Comparison of ENCODE assay signal across 2 cellular contexts in the genomic region with DNA sequence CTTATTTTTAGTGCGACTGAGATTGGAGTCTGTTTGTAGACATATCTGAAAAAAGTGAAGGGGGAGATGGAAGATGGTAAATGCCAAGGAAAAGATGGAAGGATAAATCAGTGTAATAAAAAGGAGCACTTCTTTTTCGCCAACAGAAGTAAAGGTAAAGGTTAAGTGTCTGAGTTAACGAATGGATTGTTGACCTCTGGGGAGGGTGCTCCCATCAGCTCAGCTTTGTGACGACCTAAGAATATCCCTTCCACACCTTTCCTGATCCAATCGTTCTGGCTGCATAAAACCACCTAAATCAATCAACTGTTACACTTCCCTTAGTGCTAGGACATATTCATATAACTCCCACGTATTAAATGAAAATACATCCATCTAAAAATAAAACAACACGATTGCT.
TF ChIP-seq lines count a peak whose summit lies in the region.

No MANE protein-coding gene starts in this region.

TF ChIP-seq in SK-N-SH, 30 proteins besides CTCF, POLR2A, EP300 and RAD21 (continued from another document):
- TF ChIP-seq, protein P1, sequence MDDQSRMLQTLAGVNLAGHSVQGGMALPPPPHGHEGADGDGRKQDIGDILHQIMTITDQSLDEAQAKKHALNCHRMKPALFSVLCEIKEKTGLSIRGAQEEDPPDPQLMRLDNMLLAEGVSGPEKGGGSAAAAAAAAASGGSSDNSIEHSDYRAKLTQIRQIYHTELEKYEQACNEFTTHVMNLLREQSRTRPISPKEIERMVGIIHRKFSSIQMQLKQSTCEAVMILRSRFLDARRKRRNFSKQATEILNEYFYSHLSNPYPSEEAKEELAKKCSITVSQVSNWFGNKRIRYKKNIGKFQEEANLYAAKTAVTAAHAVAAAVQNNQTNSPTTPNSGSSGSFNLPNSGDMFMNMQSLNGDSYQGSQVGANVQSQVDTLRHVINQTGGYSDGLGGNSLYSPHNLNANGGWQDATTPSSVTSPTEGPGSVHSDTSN (IDR thresholded peaks at IDR 0.05): no peak
- no peak for TF ChIP-seq FOXJ3 (CRISPR knock-in tag; IDR thresholded peaks at IDR 0.05)
- TF ChIP-seq, protein P2, sequence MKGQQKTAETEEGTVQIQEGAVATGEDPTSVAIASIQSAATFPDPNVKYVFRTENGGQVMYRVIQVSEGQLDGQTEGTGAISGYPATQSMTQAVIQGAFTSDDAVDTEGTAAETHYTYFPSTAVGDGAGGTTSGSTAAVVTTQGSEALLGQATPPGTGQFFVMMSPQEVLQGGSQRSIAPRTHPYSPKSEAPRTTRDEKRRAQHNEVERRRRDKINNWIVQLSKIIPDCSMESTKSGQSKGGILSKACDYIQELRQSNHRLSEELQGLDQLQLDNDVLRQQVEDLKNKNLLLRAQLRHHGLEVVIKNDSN (IDR thresholded peaks at IDR 0.05; ENCODE audit: borderline replicate concordance, low read depth): no peak
- no peak for TF ChIP-seq NRF1 (IDR thresholded peaks at IDR 0.05; ENCODE audit: low read depth, low read length)
TF ChIP-seq in SK-N-SH: peak in this region for 0.

TF ChIP-seq in SK-N-SH treated with all-trans-retinoic acid at 6 μM for 48 hours, 23 proteins besides CTCF, POLR2A, EP300 and RAD21 (continued from another document):
- TF ChIP-seq, protein P3, sequence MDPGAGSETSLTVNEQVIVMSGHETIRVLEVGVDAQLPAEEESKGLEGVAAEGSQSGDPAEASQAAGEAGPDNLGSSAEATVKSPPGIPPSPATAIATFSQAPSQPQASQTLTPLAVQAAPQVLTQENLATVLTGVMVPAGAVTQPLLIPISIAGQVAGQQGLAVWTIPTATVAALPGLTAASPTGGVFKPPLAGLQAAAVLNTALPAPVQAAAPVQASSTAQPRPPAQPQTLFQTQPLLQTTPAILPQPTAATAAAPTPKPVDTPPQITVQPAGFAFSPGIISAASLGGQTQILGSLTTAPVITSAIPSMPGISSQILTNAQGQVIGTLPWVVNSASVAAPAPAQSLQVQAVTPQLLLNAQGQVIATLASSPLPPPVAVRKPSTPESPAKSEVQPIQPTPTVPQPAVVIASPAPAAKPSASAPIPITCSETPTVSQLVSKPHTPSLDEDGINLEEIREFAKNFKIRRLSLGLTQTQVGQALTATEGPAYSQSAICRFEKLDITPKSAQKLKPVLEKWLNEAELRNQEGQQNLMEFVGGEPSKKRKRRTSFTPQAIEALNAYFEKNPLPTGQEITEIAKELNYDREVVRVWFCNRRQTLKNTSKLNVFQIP (CRISPR knock-in tag; IDR thresholded peaks at IDR 0.05; ENCODE audit: borderline replicate concordance, low read depth): no peak
- TF ChIP-seq ZNF8 (CRISPR knock-in tag; IDR thresholded peaks at IDR 0.05) (no peak), OSR1 (CRISPR knock-in tag; IDR thresholded peaks at IDR 0.05) (no peak), ZNF70 (CRISPR knock-in tag; IDR thresholded peaks at IDR 0.05) (no peak), ZNF565 (CRISPR knock-in tag; conservative IDR thresholded peaks at IDR 0.05; ENCODE audit: low read depth) (no peak), ZFP30 (CRISPR knock-in tag; IDR thresholded peaks at IDR 0.05) (no peak), ISL1 (CRISPR knock-in tag; IDR thresholded peaks at IDR 0.05) (no peak), ZFP3 (CRISPR knock-in tag; IDR thresholded peaks at IDR 0.05) (no peak), GLIS3 (CRISPR knock-in tag; IDR thresholded peaks at IDR 0.05) (no peak), PPARA (CRISPR knock-in tag; IDR thresholded peaks at IDR 0.05; ENCODE audit: borderline replicate concordance) (no peak)
- TF ChIP-seq, protein P4, sequence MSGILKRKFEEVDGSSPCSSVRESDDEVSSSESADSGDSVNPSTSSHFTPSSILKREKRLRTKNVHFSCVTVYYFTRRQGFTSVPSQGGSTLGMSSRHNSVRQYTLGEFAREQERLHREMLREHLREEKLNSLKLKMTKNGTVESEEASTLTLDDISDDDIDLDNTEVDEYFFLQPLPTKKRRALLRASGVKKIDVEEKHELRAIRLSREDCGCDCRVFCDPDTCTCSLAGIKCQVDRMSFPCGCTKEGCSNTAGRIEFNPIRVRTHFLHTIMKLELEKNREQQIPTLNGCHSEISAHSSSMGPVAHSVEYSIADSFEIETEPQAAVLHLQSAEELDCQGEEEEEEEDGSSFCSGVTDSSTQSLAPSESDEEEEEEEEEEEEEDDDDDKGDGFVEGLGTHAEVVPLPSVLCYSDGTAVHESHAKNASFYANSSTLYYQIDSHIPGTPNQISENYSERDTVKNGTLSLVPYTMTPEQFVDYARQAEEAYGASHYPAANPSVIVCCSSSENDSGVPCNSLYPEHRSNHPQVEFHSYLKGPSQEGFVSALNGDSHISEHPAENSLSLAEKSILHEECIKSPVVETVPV (CRISPR knock-in tag; IDR thresholded peaks at IDR 0.05): no peak
- TF ChIP-seq, protein P5, sequence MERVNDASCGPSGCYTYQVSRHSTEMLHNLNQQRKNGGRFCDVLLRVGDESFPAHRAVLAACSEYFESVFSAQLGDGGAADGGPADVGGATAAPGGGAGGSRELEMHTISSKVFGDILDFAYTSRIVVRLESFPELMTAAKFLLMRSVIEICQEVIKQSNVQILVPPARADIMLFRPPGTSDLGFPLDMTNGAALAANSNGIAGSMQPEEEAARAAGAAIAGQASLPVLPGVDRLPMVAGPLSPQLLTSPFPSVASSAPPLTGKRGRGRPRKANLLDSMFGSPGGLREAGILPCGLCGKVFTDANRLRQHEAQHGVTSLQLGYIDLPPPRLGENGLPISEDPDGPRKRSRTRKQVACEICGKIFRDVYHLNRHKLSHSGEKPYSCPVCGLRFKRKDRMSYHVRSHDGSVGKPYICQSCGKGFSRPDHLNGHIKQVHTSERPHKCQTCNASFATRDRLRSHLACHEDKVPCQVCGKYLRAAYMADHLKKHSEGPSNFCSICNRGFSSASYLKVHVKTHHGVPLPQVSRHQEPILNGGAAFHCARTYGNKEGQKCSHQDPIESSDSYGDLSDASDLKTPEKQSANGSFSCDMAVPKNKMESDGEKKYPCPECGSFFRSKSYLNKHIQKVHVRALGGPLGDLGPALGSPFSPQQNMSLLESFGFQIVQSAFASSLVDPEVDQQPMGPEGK (CRISPR knock-in tag; IDR thresholded peaks at IDR 0.05; ENCODE audit: borderline replicate concordance): no peak
- TF ChIP-seq, protein P6, sequence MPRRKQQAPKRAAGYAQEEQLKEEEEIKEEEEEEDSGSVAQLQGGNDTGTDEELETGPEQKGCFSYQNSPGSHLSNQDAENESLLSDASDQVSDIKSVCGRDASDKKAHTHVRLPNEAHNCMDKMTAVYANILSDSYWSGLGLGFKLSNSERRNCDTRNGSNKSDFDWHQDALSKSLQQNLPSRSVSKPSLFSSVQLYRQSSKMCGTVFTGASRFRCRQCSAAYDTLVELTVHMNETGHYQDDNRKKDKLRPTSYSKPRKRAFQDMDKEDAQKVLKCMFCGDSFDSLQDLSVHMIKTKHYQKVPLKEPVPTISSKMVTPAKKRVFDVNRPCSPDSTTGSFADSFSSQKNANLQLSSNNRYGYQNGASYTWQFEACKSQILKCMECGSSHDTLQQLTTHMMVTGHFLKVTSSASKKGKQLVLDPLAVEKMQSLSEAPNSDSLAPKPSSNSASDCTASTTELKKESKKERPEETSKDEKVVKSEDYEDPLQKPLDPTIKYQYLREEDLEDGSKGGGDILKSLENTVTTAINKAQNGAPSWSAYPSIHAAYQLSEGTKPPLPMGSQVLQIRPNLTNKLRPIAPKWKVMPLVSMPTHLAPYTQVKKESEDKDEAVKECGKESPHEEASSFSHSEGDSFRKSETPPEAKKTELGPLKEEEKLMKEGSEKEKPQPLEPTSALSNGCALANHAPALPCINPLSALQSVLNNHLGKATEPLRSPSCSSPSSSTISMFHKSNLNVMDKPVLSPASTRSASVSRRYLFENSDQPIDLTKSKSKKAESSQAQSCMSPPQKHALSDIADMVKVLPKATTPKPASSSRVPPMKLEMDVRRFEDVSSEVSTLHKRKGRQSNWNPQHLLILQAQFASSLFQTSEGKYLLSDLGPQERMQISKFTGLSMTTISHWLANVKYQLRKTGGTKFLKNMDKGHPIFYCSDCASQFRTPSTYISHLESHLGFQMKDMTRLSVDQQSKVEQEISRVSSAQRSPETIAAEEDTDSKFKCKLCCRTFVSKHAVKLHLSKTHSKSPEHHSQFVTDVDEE (CRISPR knock-in tag; IDR thresholded peaks at IDR 0.05): no peak
